1 cellular context compared by ENCODE assay signal in the genomic region with DNA sequence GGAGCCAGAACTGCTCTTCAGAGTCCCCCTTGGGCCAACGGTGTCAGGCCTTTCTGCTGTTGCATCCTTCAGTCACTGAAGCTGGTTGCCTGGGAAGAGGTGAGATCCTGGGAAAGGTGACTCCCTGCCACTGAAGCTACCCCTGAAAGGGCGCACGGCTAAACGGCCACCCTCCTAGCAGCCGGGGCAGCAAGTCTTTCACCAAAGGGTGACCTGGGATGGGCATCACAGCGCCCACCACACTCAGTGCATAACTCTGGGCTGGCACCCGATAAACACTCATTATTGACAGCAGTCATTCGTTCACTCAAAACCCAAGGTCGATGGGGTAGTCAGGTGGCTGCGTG.
TF ChIP-seq lines count a peak whose summit lies in the region.

No MANE protein-coding gene starts in this region.

TF ChIP-seq in WTC11, 78 proteins besides CTCF, POLR2A, EP300 and RAD21 (continued from another document):
- TF ChIP-seq ARID4B (CRISPR knock-in tag; IDR thresholded peaks at IDR 0.05; ENCODE audit: borderline replicate concordance) (no peak), ZSCAN18 (CRISPR knock-in tag; IDR thresholded peaks at IDR 0.05) (no peak), NR1H2 (CRISPR knock-in tag; IDR thresholded peaks at IDR 0.05) (no peak), FOXJ3 (CRISPR knock-in tag; IDR thresholded peaks at IDR 0.05; ENCODE audit: borderline replicate concordance) (no peak), E2F1 (CRISPR knock-in tag; IDR thresholded peaks at IDR 0.05) (no peak), STAT6 (CRISPR knock-in tag; conservative IDR thresholded peaks at IDR 0.05; ENCODE audit: low read depth) (no peak), ZMAT4 (CRISPR knock-in tag; IDR thresholded peaks at IDR 0.05) (no peak), ATF1 (CRISPR knock-in tag; IDR thresholded peaks at IDR 0.05) (no peak)
- TF ChIP-seq, protein P1, sequence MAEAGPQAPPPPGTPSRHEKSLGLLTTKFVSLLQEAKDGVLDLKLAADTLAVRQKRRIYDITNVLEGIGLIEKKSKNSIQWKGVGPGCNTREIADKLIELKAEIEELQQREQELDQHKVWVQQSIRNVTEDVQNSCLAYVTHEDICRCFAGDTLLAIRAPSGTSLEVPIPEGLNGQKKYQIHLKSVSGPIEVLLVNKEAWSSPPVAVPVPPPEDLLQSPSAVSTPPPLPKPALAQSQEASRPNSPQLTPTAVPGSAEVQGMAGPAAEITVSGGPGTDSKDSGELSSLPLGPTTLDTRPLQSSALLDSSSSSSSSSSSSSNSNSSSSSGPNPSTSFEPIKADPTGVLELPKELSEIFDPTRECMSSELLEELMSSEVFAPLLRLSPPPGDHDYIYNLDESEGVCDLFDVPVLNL (CRISPR knock-in tag; IDR thresholded peaks at IDR 0.05; ENCODE audit: borderline replicate concordance, low read depth), result no peak
- TF ChIP-seq, protein P2, sequence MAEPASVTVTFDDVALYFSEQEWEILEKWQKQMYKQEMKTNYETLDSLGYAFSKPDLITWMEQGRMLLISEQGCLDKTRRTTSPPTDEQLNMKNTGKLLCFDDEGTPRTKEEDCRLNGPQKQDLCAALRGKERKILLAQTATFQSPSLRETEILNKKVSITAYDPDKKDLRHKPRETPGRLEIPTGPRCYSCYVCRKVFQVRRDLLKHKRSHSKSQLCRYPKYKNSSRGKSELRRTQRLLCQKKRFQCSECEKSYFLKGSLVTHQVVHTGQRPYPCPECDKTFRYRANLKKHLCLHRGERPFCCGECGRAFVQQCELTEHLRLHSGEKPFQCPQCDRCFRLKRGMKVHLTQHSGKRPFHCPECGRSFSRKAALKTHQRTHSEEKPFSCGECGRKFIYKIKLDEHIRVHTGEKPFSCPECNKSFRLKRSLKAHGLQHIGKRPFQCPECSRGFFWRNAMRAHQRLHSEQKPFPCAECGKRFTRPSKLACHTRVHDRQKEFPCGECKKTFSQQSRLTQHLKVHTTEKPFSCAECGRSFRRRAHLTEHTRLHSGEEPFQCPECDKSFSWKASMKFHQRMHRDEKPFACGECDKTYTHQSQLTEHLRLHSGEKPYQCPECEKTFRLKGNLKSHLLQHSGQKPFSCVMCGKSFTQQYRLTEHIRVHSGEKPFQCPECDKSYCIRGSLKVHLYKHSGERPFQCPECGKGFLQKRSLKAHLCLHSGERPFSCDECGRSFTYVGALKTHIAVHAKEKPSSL (CRISPR knock-in tag; conservative IDR thresholded peaks at IDR 0.05), result no peak
